In genomic region chr17:55577011-55577586, GRCh38 we compare ENCODE assay signal across 8 cellular contexts.
DNase-seq lines count a peak whose midpoint lies in the region; ATAC-seq and TF ChIP-seq lines count a peak whose summit lies in the region.

No MANE protein-coding gene starts in this region.

- H2AFZ ChIP-seq in KMS-11 (ENCODE audit: low read depth), result peak overlapping the region; percentile 12; the same call in 1 of the 2 replicates

- 0 out of 2 replicates have a peak overlapping the region, but pooled peaks have one; percentile 4 for H3K4me3 ChIP-seq in DOHH2 (ENCODE audit: low read length)
- H3K4me3 ChIP-seq in KMS-11 (IDR thresholded peaks at IDR 0.05; ENCODE audit: insufficient read depth, low read depth, low read length), result no peak overlapping the region
- peak overlapping the region; percentile 26 to 47 for H3K4me3 ChIP-seq in foreskin fibroblast (ENCODE audit: low read depth in 1 of 2, low read length in 2 of 2)
- H3K4me3 ChIP-seq in skeletal muscle cell (ENCODE audit: low read depth, low read length), result peak overlapping the region; percentile 32

- no peak overlapping the region for H3K4me3 Mint-ChIP-seq in activated CD8-positive, alpha-beta T cell treated with anti-CD3 and anti-CD28 coated beads, Interleukin-2, amount 10 ng/mL, durations not matched to agents 7 days and 5 days

- CTCF ChIA-PET in activated CD8-positive, alpha-beta T cell treated with anti-CD3 and anti-CD28 coated beads, Interleukin-2, amount 10 ng/mL, durations not matched to agents 7 days and 5 days (lab: Charles Lee), result interaction anchor here (1.4 kb wide), 1 partner anchor 23 kb away, joined by 3 read pairs; no protein-coding TSS in a partner anchor

- H3K4me1 ChIP-seq in DOHH2 (ENCODE audit: control insufficient read depth, low read length) (peaks cover 16% of the 10 kb centered on the region), KMS-11 (ENCODE audit: low read depth, poor library complexity, severe bottlenecking) (peaks cover 12% of the 10 kb centered on the region)

- H3K36me3 Mint-ChIP-seq in activated CD8-positive, alpha-beta T cell treated with anti-CD3 and anti-CD28 coated beads, Interleukin-2, amount 10 ng/mL, durations not matched to agents 7 days and 5 days (ENCODE audit: low read depth), result no peaks in the 10 kb centered on the region

- H3K4me2 ChIP-seq in DOHH2 (ENCODE audit: low read length) (peak overlapping the region; percentile 32), KMS-11 (peak overlapping the region; percentile 68)

- H3K9ac ChIP-seq in KMS-11, result no peak overlapping the region

- H3K9me3 ChIP-seq in DOHH2 (ENCODE audit: control insufficient read depth, insufficient read depth, low read length), result no peaks in the 10 kb centered on the region

- no peaks in the 10 kb centered on the region for H3K9me3 Mint-ChIP-seq in activated CD8-positive, alpha-beta T cell treated with anti-CD3 and anti-CD28 coated beads, Interleukin-2, amount 10 ng/mL, durations not matched to agents 7 days and 5 days (ENCODE audit: insufficient read depth)

- ATAC-seq in GM21528 (IDR thresholded peaks at IDR 0.05; ENCODE audit: low FRiP score, unreplicated experiment), result peak; percentile 54
- peak; percentile 69 for ATAC-seq in activated CD8-positive, alpha-beta T cell treated with anti-CD3 and anti-CD28 coated beads, Interleukin-2, amount 10 ng/mL, durations not matched to agents 7 days and 5 days

- peaks cover 3% of the 10 kb centered on the region for H3K4me1 Mint-ChIP-seq in activated CD8-positive, alpha-beta T cell treated with anti-CD3 and anti-CD28 coated beads, Interleukin-2, amount 10 ng/mL, durations not matched to agents 7 days and 5 days (ENCODE audit: low read depth)

- no peak overlapping the region for H3K27ac ChIP-seq in DOHH2 (ENCODE audit: low read depth, low read length)
- no peak overlapping the region for H3K27ac ChIP-seq in KMS-11

- H3K27me3 ChIP-seq in DOHH2 (ENCODE audit: control insufficient read depth, low read length) (no peaks in the 10 kb centered on the region), KMS-11 (ENCODE audit: insufficient read depth, low read depth) (no peaks in the 10 kb centered on the region)

- no peak overlapping the region for H3K27ac Mint-ChIP-seq in activated CD8-positive, alpha-beta T cell treated with anti-CD3 and anti-CD28 coated beads, Interleukin-2, amount 10 ng/mL, durations not matched to agents 7 days and 5 days

- peak; percentile 51 for DNase-seq in activated CD8-positive, alpha-beta T cell treated with anti-CD3 and anti-CD28 coated beads, Interleukin-2, amount 10 ng/mL, durations not matched to agents 7 days and 5 days
- DNase-seq in foreskin fibroblast (peak; percentile 64 to 82), skeletal muscle cell (ENCODE audit: low read depth) (peak; percentile 77), NCI-H69 (lab: John Stamatoyannopoulos, UW) (no peak), COR-L47 (lab: John Stamatoyannopoulos, UW) (no peak)

- POLR2A ChIA-PET in activated CD8-positive, alpha-beta T cell treated with anti-CD3 and anti-CD28 coated beads, Interleukin-2, amount 10 ng/mL, durations not matched to agents 7 days and 5 days (lab: Charles Lee), result no interaction called here

- H3F3A ChIP-seq in DOHH2 (ENCODE audit: control insufficient read depth, insufficient read depth), result no peaks in the 10 kb centered on the region

- H3K36me3 ChIP-seq in DOHH2 (ENCODE audit: control insufficient read depth, low read length), result no peaks in the 10 kb centered on the region
- H3K36me3 ChIP-seq in KMS-11 (ENCODE audit: insufficient read depth), result no peaks in the 10 kb centered on the region

- H3K79me2 ChIP-seq in DOHH2 (ENCODE audit: control insufficient read depth, low read length) (no peaks in the 10 kb centered on the region), KMS-11 (ENCODE audit: insufficient read depth, low read depth) (no peaks in the 10 kb centered on the region)

- peaks cover 8% of the 10 kb centered on the region for H3K27me3 Mint-ChIP-seq in activated CD8-positive, alpha-beta T cell treated with anti-CD3 and anti-CD28 coated beads, Interleukin-2, amount 10 ng/mL, durations not matched to agents 7 days and 5 days (ENCODE audit: low read depth)

- TF ChIP-seq CTCF in DOHH2 (IDR thresholded peaks at IDR 0.05; ENCODE audit: low read depth, low read length, poor library complexity, severe bottlenecking), result no peak
- TF ChIP-seq CTCF in KMS-11 (conservative IDR thresholded peaks at IDR 0.05; ENCODE audit: low read depth, low read length), result no peak
- TF ChIP-seq CTCF in foreskin fibroblast (IDR thresholded peaks at IDR 0.05; ENCODE audit: low read depth, low read length), result no peak

- no peaks in the 10 kb centered on the region for H4K20me1 ChIP-seq in DOHH2 (ENCODE audit: control insufficient read depth, insufficient read depth, low read depth, low read length)
- no peaks in the 10 kb centered on the region for H4K20me1 ChIP-seq in KMS-11 (ENCODE audit: insufficient read depth)

- no peaks in the 10 kb centered on the region for H3K9me2 ChIP-seq in DOHH2 (replicated peaks; ENCODE audit: control insufficient read depth, low read length)

Comparison
In these comparisons a context has a peak if more than half of its experiments do, and no peak if none do; other contexts are left out.
1. DNase-seq: peak in activated CD8-positive, alpha-beta T cell treated with anti-CD3 and anti-CD28 coated beads, Interleukin-2, amount 10 ng/mL, durations not matched to agents 7 days and 5 days (single experiment), foreskin fibroblast (2 of 2) and skeletal muscle cell (single experiment); none in NCI-H69 (single experiment) and COR-L47 (single experiment).